ENCODE assay signal across 8 cellular contexts in the genomic region with DNA sequence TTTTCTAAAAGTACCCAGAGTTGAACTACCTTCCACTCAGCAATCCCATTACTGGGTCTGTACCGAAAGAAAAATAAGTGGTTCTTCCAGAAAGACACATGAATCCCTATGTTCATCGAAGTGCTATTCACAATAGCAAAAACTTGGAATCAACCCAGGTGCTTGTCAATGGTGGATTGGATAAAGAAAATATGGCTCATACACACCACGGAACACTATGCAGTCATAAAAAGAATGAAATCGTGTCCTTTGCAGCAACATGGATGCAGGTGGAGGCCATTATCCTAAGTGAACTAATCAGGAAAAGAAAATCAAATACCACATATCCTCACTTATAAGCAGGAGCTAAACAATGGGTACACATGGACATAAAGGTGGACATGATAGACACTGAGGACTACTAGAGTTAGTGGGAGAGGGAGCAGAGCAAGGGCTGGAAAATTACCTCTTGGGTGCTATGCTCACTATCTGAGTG. TPM values are rescaled to one million over a fixed set of nuclear protein-coding genes. Genes with fewer than 3 reads are reported as not detected.
DNase-seq lines count a peak whose midpoint lies in the region; ATAC-seq, FAIRE-seq and TF ChIP-seq lines count a peak whose summit lies in the region.

No MANE protein-coding gene starts in this region.

- peak overlapping the region; percentile 75 for H3K4me3 ChIP-seq in left ventricle myocardium inferior
- peak overlapping the region in 2 of 4 donors; percentile 56 to 58 for H3K4me3 ChIP-seq in adrenal gland
- H3K4me3 ChIP-seq in vagina, result peak overlapping the region; percentile 57 to 68

- TF ChIP-seq CTCF in left ventricle myocardium inferior (IDR thresholded peaks at IDR 0.05; ENCODE audit: borderline replicate concordance), result no peak
- no peak for TF ChIP-seq CTCF in adrenal gland (IDR thresholded peaks at IDR 0.05)
- TF ChIP-seq CTCF in vagina (IDR thresholded peaks at IDR 0.05), result no peak

- peak overlapping the region; percentile 96 for H3K27ac ChIP-seq in left ventricle myocardium inferior (replicated peaks)
- H3K27ac ChIP-seq in adrenal gland, result peak overlapping the region; percentile 92 to 95 (median 94)
- H3K27ac ChIP-seq in vagina, result peak overlapping the region; percentile 88

- no peaks in the 10 kb centered on the region for H3K27me3 ChIP-seq in left ventricle myocardium inferior (ENCODE audit: low read depth)
- no peaks in the 10 kb centered on the region for H3K27me3 ChIP-seq in adrenal gland
- no peaks in the 10 kb centered on the region for H3K27me3 ChIP-seq in vagina

- H3K4me1 ChIP-seq in left ventricle myocardium inferior (peaks cover 58% of the 10 kb centered on the region), adrenal gland (replicated peaks in 1 of 2) (peaks cover 11 to 26% of the 10 kb centered on the region in 2 donors), vagina (peaks cover 48% of the 10 kb centered on the region)

- TF ChIP-seq POLR2A in adrenal gland (IDR thresholded peaks at IDR 0.05) (no peak), vagina (IDR thresholded peaks at IDR 0.05) (no peak)

- no peak for FAIRE-seq in GM19239 (lab: Jason Lieb, UNC)

- H3K9me3 ChIP-seq in left ventricle myocardium inferior (replicated peaks) (no peaks in the 10 kb centered on the region), adrenal gland (replicated peaks in 1 of 3) (no peaks in the 10 kb centered on the region), vagina (no peaks in the 10 kb centered on the region)

- 11 to 24% (median 17%) methylated on average over 4 of the region's 4 CpGs for WGBS in adrenal gland, 4 donors

- H3K36me3 ChIP-seq in left ventricle myocardium inferior (no peaks in the 10 kb centered on the region), adrenal gland (replicated peaks in 1 of 2) (no peaks in the 10 kb centered on the region), vagina (no peaks in the 10 kb centered on the region)

- intact Hi-C loops in left ventricle myocardium inferior (cut with micrococcal nuclease), result loop anchor here (10.0 kb wide), 1 partner anchor 78 kb away; no protein-coding TSS in a partner anchor
- intact Hi-C loops in left cardiac atrium (cut with DNase I), result loop anchor here in 1 of 2 donors (5.0 kb wide), 2 partner anchors 34 to 86 kb away; partner anchors contain the start of gene JUN
- intact Hi-C loops in adrenal gland (cut with DNase I), result no loop called here
- intact Hi-C loops in vagina (cut with DNase I), result loop anchor here (2.0 to 10.0 kb wide), 2 partner anchors 68 to 90 kb away; no protein-coding TSS in a partner anchor

- DNase-seq in left ventricle myocardium inferior, result no peak
- no peak for DNase-seq in left cardiac atrium
- DNase-seq in adrenal gland, result peak in 1 of 7 donors; percentile 20
- DNase-seq in lung microvascular endothelial cell (ENCODE audit: low read depth in 2 of 2), result peak; percentile 43 to 59
- no peak for DNase-seq in vagina (ENCODE audit: extremely low spot score in 2 of 2)
- no peak for DNase-seq in RPMI8226
- no peak for DNase-seq in GM19239 (ENCODE audit: insufficient read length, low spot score)
- no peak for DNase-seq in stimulated activated naive CD4-positive, alpha-beta T cell (lab: John Stamatoyannopoulos, UW)

- no peak for ATAC-seq in left cardiac atrium

RNA-seq across cellular contexts. Expression of gene JUN, which starts 32.9 kb away (rescaled TPM):
- total RNA-seq in left ventricle myocardium inferior (101 TPM), left cardiac atrium (10 to 100 TPM; 67.6 to 78.0 TPM), adrenal gland (100 to 1,000 TPM in 1 of 8 donors, 10 to 100 TPM in 7; 37.8 to 250 (median 74.2) TPM), lung microvascular endothelial cell (48.4 and 152 TPM in 2 replicates), vagina (275 TPM)
- polyA plus RNA-seq in adrenal gland, result 10 to 100 TPM; 35.9 to 54.9 (median 43.1) TPM

Comparison
In these comparisons a context has a peak if more than half of its experiments do, and no peak if none do; other contexts are left out.
1. DNase-seq: peak in lung microvascular endothelial cell (2 of 2); none in left ventricle myocardium inferior (single experiment), left cardiac atrium (single experiment), vagina (0 of 2), RPMI8226 (single experiment), GM19239 (single experiment) and stimulated activated naive CD4-positive, alpha-beta T cell (0 of 6).
2. intact Hi-C loops: an anchor here in left ventricle myocardium inferior (10.0 kb wide) and vagina (2.0 to 10.0 kb wide); none called in adrenal gland.
3. Peak in every context shown above with its lines, with median percentiles within 50 percentile points of each other: H3K27ac ChIP-seq.